Comparison of ENCODE assay signal across 14 cellular contexts in the genomic region with DNA sequence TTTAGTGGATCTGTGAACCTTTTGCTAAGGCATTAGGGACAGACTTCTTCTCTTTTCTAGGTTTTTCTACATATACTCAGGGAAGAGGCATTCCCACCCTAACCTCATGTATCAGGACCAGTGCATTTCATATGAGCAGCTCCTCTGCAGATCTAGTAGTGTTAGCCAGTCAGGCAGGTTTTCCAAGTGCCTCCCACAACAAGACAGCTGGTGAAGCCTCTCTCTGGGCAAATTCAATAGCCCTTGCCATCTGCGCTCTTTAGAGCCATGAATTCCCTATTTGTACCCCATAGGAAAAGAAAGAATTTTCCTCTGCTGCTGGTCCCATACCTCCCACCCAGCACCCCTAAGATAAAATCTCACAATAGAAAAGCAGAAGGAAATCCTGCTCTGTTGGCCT.
"Had no signal": no experiment of that assay in that cellular context is flagged by ENCODE, and none has a peak within 500 bp of the region (broad histone marks: within the 10 kb centered on the region; RNA-seq: fewer than 3 reads in every experiment).

No MANE protein-coding gene starts in this region.

- H3K4me3 ChIP-seq: dorsolateral prefrontal cortex, gastroesophageal sphincter, thoracic aorta had no signal

- H3K27me3 ChIP-seq: dorsolateral prefrontal cortex, gastroesophageal sphincter had no signal

- H3K27ac ChIP-seq: gastroesophageal sphincter, thoracic aorta, VCaP had no signal

- H3K4me1 ChIP-seq: gastroesophageal sphincter had no signal

- H3K9me3 ChIP-seq: gastroesophageal sphincter, thoracic aorta had no signal

- H3K36me3 ChIP-seq: gastroesophageal sphincter, thoracic aorta had no signal

- DNase-seq: activated CD4-positive, alpha-beta T cell treated with anti-CD3 and anti-CD28 coated beads, Interleukin-2, amount 50 U/mL, for 48 hours; activated CD8-positive, alpha-beta memory T cell treated with anti-CD3 and anti-CD28 coated beads, Interleukin-2, amount 10 ng/mL, durations not matched to agents 7 days and 5 days; activated naive CD4-positive, alpha-beta T cell treated with anti-CD3 and anti-CD28 coated beads for 36 hours; activated naive CD8-positive, alpha-beta T cell treated with anti-CD3 and anti-CD28 coated beads, Interleukin-2, amount 50 U/mL, for 24 hours; activated T-cell treated with anti-CD3 and anti-CD28 coated beads, Interleukin-2, amount 50 U/mL, for 1 hour; aorta; mammary epithelial cell; natural killer cell; retina had no signal

- ATAC-seq: activated CD8-positive, alpha-beta memory T cell treated with anti-CD3 and anti-CD28 coated beads, Interleukin-2, amount 10 ng/mL, durations not matched to agents 7 days and 5 days; activated naive CD8-positive, alpha-beta T cell treated with anti-CD3 and anti-CD28 coated beads, Interleukin-2, amount 50 U/mL, for 24 hours; gastroesophageal sphincter; natural killer cell; stimulated activated effector memory CD8-positive, alpha-beta T cell treated with anti-CD3 and anti-CD28 coated beads, Interleukin-12 subunit alpha, Interleukin-12 subunit beta, amount 100 ng/mL, for 72 hours had no signal
